ENCODE assay signal across 23 cellular contexts in genomic region chr6:88561034-88561973, GRCh38.
DNase-seq lines count a peak whose midpoint lies in the region; ATAC-seq and TF ChIP-seq lines count a peak whose summit lies in the region.
"Had no signal": no experiment of that assay in that cellular context is flagged by ENCODE, and none has a peak within 500 bp of the region (broad histone marks: within the 10 kb centered on the region; RNA-seq: fewer than 3 reads in every experiment).

No MANE protein-coding gene starts in this region.

- peaks cover 8% of the 10 kb centered on the region for H3K27me3 Mint-ChIP-seq in osteocyte (ENCODE audit: unreplicated experiment)
- H3K27me3 Mint-ChIP-seq: activated CD4-positive, alpha-beta T cell treated with anti-CD3 and anti-CD28 coated beads, Interleukin-2, amount 10 ng/mL, durations not matched to agents 24 days and 14 days had no signal

- H3K27ac ChIP-seq in WERI-Rb-1: no peak overlapping the region
- H3K27ac ChIP-seq: body of pancreas, coronary artery, psoas muscle, upper lobe of left lung had no signal

- no peaks in the 10 kb centered on the region for H3K36me3 Mint-ChIP-seq in osteocyte (ENCODE audit: unreplicated experiment)
- H3K36me3 Mint-ChIP-seq: activated CD8-positive, alpha-beta memory T cell treated with anti-CD3 and anti-CD28 coated beads, Interleukin-2, amount 10 ng/mL, durations not matched to agents 7 days and 5 days had no signal

- no peaks in the 10 kb centered on the region for H3K4me1 Mint-ChIP-seq in osteocyte (ENCODE audit: unreplicated experiment)
- H3K4me1 Mint-ChIP-seq: activated CD4-positive, alpha-beta T cell treated with anti-CD3 and anti-CD28 coated beads, Interleukin-2, amount 10 ng/mL, durations not matched to agents 24 days and 14 days; activated CD8-positive, alpha-beta memory T cell treated with anti-CD3 and anti-CD28 coated beads, Interleukin-2, amount 10 ng/mL, durations not matched to agents 7 days and 5 days had no signal

- H3K36me3 ChIP-seq in WERI-Rb-1: no peaks in the 10 kb centered on the region
- H3K36me3 ChIP-seq: stomach, upper lobe of left lung had no signal

- H3K27ac Mint-ChIP-seq in osteocyte (ENCODE audit: unreplicated experiment): no peak overlapping the region
- H3K27ac Mint-ChIP-seq: activated CD4-positive, alpha-beta T cell treated with anti-CD3 and anti-CD28 coated beads, Interleukin-2, amount 10 ng/mL, durations not matched to agents 24 days and 14 days; activated CD8-positive, alpha-beta memory T cell treated with anti-CD3 and anti-CD28 coated beads, Interleukin-2, amount 10 ng/mL, durations not matched to agents 7 days and 5 days; nephron had no signal

- TF ChIP-seq CTCF in WERI-Rb-1 (IDR thresholded peaks at IDR 0.05; ENCODE audit: low read depth, low read length) (no peak), osteocyte (IDR thresholded peaks at IDR 0.05) (no peak), omental fat pad (IDR thresholded peaks at IDR 0.05) (no peak)

- ATAC-seq in GM21723 (IDR thresholded peaks at IDR 0.05; ENCODE audit: unreplicated experiment): peak; percentile 49
- no peak for ATAC-seq in GM19455 (IDR thresholded peaks at IDR 0.05; ENCODE audit: unreplicated experiment)
- no peak for ATAC-seq in omental fat pad (ENCODE audit: low FRiP score)
- ATAC-seq in HG03521 (IDR thresholded peaks at IDR 0.05; ENCODE audit: unreplicated experiment): no peak
- ATAC-seq: activated CD8-positive, alpha-beta memory T cell treated with anti-CD3 and anti-CD28 coated beads, Interleukin-2, amount 10 ng/mL, durations not matched to agents 7 days and 5 days; body of pancreas; left colon; PC-3; psoas muscle had no signal

- DNase-seq in GF-D8 (lab: John Stamatoyannopoulos, UW) (peak; percentile 10), WERI-Rb-1 (peak; percentile 27), osteocyte (ENCODE audit: extremely low spot score, unreplicated experiment) (peak; percentile 40), NCI-H2029 treated with DMSO at 0.1 percent for 48 hours (lab: John Stamatoyannopoulos, UW) (no peak), omental fat pad (ENCODE audit: low spot score) (no peak)
- DNase-seq: activated CD4-positive, alpha-beta T cell treated with anti-CD3 and anti-CD28 coated beads, Interleukin-2, amount 10 ng/mL, durations not matched to agents 24 days and 14 days; activated CD8-positive, alpha-beta memory T cell treated with anti-CD3 and anti-CD28 coated beads, Interleukin-2, amount 10 ng/mL, durations not matched to agents 7 days and 5 days; body of pancreas; DMS53; left colon; NCI-H1436; PC-3; psoas muscle; SHP77; stimulated activated CD4-positive, alpha-beta T cell treated with anti-CD3 and anti-CD28 coated beads, Interleukin-4, amount 100 ng/mL, for 1 hour; stomach; upper lobe of left lung had no signal

- no peaks in the 10 kb centered on the region for H3K27me3 ChIP-seq in WERI-Rb-1 (ENCODE audit: insufficient read depth, low read depth, severe bottlenecking)
- H3K27me3 ChIP-seq: body of pancreas, stomach, upper lobe of left lung had no signal

- no peak overlapping the region for H3K4me3 Mint-ChIP-seq in osteocyte (ENCODE audit: unreplicated experiment)
- H3K4me3 Mint-ChIP-seq: activated CD4-positive, alpha-beta T cell treated with anti-CD3 and anti-CD28 coated beads, Interleukin-2, amount 10 ng/mL, durations not matched to agents 24 days and 14 days; activated CD8-positive, alpha-beta memory T cell treated with anti-CD3 and anti-CD28 coated beads, Interleukin-2, amount 10 ng/mL, durations not matched to agents 7 days and 5 days; nephron had no signal

- no peak overlapping the region for H3K4me3 ChIP-seq in WERI-Rb-1 (ENCODE audit: low read depth, low read length)
- H3K4me3 ChIP-seq: body of pancreas, coronary artery, psoas muscle, smooth muscle cell, stomach, upper lobe of left lung had no signal

- H3K9me3 Mint-ChIP-seq in osteocyte (ENCODE audit: unreplicated experiment): no peaks in the 10 kb centered on the region
- H3K9me3 Mint-ChIP-seq: activated CD4-positive, alpha-beta T cell treated with anti-CD3 and anti-CD28 coated beads, Interleukin-2, amount 10 ng/mL, durations not matched to agents 24 days and 14 days; nephron had no signal

- no peaks in the 10 kb centered on the region for H3K9me3 ChIP-seq in WERI-Rb-1 (ENCODE audit: severe bottlenecking)
- H3K9me3 ChIP-seq: body of pancreas, psoas muscle, stomach, upper lobe of left lung had no signal

Comparison
In these comparisons a context has a peak if more than half of its experiments do, and no peak if none do; other contexts are left out.
1. DNase-seq: peak in GF-D8 (single experiment), WERI-Rb-1 (single experiment) and osteocyte (single experiment); none in NCI-H2029 treated with DMSO at 0.1 percent for 48 hours (single experiment) and omental fat pad (single experiment).